Comparison of ENCODE assay signal across 8 cellular contexts in the genomic region with DNA sequence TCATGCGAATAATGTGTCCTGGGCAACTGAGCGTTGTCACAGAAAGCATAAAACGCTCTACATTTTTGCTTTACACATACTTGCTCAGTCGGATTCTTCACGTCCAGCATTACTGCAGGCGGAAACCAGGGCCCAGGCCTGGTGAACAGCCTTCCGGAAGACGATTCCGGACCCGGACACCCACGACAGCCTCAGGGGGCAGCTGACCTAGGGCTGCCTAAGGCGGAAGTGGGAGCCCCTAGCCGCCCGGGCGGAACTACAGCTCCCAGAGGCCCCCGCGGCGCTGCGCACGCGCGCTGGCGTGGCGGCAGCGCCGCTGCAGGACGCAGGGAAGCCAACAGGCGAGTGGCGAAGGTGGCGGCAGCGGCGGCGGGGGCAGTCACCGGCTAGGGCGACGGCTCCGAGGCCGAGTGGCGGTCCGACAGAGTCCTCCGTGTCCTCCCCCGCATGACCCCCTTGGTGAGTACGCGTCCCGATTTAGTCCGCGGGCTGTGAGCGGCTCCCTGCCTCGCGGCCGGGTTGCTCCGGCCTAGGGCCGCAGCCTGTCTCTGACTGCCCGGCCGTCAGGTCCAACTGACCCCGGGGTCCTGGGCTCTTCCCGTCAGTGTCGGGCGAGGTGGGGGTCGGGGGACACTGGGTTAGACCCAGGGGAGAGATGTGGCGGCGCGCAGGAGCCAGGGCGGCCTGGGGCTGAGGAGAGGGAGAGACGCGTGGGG. TPM values are rescaled to one million over a fixed set of nuclear protein-coding genes. Genes with fewer than 3 reads are reported as not detected.
DNase-seq lines count a peak whose midpoint lies in the region; ATAC-seq and TF ChIP-seq lines count a peak whose summit lies in the region.

A gene with protein sequence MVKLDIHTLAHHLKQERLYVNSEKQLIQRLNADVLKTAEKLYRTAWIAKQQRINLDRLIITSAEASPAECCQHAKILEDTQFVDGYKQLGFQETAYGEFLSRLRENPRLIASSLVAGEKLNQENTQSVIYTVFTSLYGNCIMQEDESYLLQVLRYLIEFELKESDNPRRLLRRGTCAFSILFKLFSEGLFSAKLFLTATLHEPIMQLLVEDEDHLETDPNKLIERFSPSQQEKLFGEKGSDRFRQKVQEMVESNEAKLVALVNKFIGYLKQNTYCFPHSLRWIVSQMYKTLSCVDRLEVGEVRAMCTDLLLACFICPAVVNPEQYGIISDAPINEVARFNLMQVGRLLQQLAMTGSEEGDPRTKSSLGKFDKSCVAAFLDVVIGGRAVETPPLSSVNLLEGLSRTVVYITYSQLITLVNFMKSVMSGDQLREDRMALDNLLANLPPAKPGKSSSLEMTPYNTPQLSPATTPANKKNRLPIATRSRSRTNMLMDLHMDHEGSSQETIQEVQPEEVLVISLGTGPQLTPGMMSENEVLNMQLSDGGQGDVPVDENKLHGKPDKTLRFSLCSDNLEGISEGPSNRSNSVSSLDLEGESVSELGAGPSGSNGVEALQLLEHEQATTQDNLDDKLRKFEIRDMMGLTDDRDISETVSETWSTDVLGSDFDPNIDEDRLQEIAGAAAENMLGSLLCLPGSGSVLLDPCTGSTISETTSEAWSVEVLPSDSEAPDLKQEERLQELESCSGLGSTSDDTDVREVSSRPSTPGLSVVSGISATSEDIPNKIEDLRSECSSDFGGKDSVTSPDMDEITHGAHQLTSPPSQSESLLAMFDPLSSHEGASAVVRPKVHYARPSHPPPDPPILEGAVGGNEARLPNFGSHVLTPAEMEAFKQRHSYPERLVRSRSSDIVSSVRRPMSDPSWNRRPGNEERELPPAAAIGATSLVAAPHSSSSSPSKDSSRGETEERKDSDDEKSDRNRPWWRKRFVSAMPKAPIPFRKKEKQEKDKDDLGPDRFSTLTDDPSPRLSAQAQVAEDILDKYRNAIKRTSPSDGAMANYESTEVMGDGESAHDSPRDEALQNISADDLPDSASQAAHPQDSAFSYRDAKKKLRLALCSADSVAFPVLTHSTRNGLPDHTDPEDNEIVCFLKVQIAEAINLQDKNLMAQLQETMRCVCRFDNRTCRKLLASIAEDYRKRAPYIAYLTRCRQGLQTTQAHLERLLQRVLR (N-terminal part only) (plus strand): TSS at position 326 of the 716 bp plus-strand sequence. CDS start 37,096 bp downstream, outside the sequence.

- H3K36me3 ChIP-seq in spleen = peaks cover 0 to 31% (median 6%) of the 10 kb centered on the region in 6 donors

- H3K4me1 Mint-ChIP-seq in WTC11 (peaks cover 10% of the 10 kb centered on the region), immature natural killer cell (peaks cover 38 to 55% of the 10 kb centered on the region in 2 donors)

- CTCF ChIA-PET in WTC11 (lab: Charles Lee) = interaction anchor here (0.7 to 2.2 kb wide), 11 partner anchors 11 to 112 kb away, joined by 3 to 10 read pairs (median 4); partner anchors contain the start of gene HSPA5

- H3K27ac Mint-ChIP-seq in WTC11 (peak within 1 kb of the TSS; percentile 80), immature natural killer cell (peak within 1 kb of the TSS; percentile 91 to 98 (median 96))

- H3K27ac ChIP-seq in spleen = peak within 1 kb of the TSS; percentile 84 to 98 (median 96)

- peak; percentile 15 for TF ChIP-seq CTCF in AG09309 (IDR thresholded peaks at IDR 0.05; ENCODE audit: control insufficient read depth, insufficient read depth, low read depth, low read length, missing control alignments)
- no peak for TF ChIP-seq CTCF in WTC11 (IDR thresholded peaks at IDR 0.05)
- no peak for TF ChIP-seq CTCF in cardiac fibroblast (IDR thresholded peaks at IDR 0.05; ENCODE audit: low read depth, low read length)
- TF ChIP-seq CTCF in spleen (IDR thresholded peaks at IDR 0.05 in 8 of 11, conservative IDR thresholded peaks at IDR 0.05 in 3 of 11) = peak in 10 of 11 experiments; percentile 19 to 86 (median 62)

- TF ChIP-seq POLR2A in spleen (IDR thresholded peaks at IDR 0.05) = peak in 1 of 3 donors; percentile 47

- peaks cover 18 to 71% (median 40%) of the 10 kb centered on the region in 6 donors for H3K4me1 ChIP-seq in spleen

- H3K9me3 Mint-ChIP-seq in WTC11 = peaks cover 4% of the 10 kb centered on the region; the same call in 1 of the 2 replicates
- no peaks in the 10 kb centered on the region for H3K9me3 Mint-ChIP-seq in immature natural killer cell

- 1 to 3% (median 1%) methylated on average over 31 to 66 of the region's 66 CpGs for whole genome bisulfite sequencing in spleen, 5 donors

- H3K36me3 Mint-ChIP-seq in WTC11 (peaks cover 2% of the 10 kb centered on the region; the same call in 1 of the 2 replicates), immature natural killer cell (peaks cover 0 to 4% (median 0%) of the 10 kb centered on the region in 3 donors)

- no peaks in the 10 kb centered on the region for H3K27me3 ChIP-seq in spleen (replicated peaks in 1 of 7)

- ATAC-seq in GM18873 (IDR thresholded peaks at IDR 0.05; ENCODE audit: low FRiP score, unreplicated experiment) = peak; percentile 72
- peak; percentile 93 for ATAC-seq in HG03135 (IDR thresholded peaks at IDR 0.05; ENCODE audit: unreplicated experiment)
- peak; percentile 97 for ATAC-seq in WTC11

- intact Hi-C loops in spleen (cut with DNase I; ENCODE audit: low total_unique reads) = no loop called here

- H3K4me3 Mint-ChIP-seq in WTC11 (peak within 1 kb of the TSS; percentile 98), immature natural killer cell (peak within 1 kb of the TSS; percentile 87 to 99 (median 97))

- peaks cover 0 to 10% (median 0%) of the 10 kb centered on the region in 8 donors for H3K9me3 ChIP-seq in spleen

- H3K4me3 ChIP-seq in AG09309 (ENCODE audit: control insufficient read depth, low read depth, low read length) = peak within 1 kb of the TSS; percentile 72
- H3K4me3 ChIP-seq in cardiac fibroblast (replicated peaks in 1 of 2; ENCODE audit: low read depth in 2 of 2, low read length in 2 of 2) = peak within 1 kb of the TSS; percentile 93 to 95
- H3K4me3 ChIP-seq in spleen = peak within 1 kb of the TSS; percentile 65 to 93 (median 90)

- POLR2A ChIA-PET in WTC11 (lab: Charles Lee) = interaction anchor here (0.6 to 1.7 kb wide), 3 partner anchors 10 to 46 kb away, joined by 3 to 11 read pairs (median 6); partner anchors contain the start of gene HSPA5

- H3K27me3 Mint-ChIP-seq in WTC11 (ENCODE audit: low read depth) (no peaks in the 10 kb centered on the region), immature natural killer cell (ENCODE audit: low read depth in 3 of 3) (peaks cover 7 to 10% (median 9%) of the 10 kb centered on the region in 3 donors)

- DNase-seq in AG09309 (ENCODE audit: low read depth) = peak; percentile 40
- peak; percentile 92 for DNase-seq in NCI-H2227 (lab: John Stamatoyannopoulos, UW; ENCODE audit: unreplicated experiment)
- peak; percentile 92 for DNase-seq in WTC11 (ENCODE audit: low spot score)
- DNase-seq in cardiac fibroblast (ENCODE audit: low read depth in 2 of 2) = peak; percentile 84 to 90
- peak; percentile 92 to 93 (median 92) for DNase-seq in immature natural killer cell
- DNase-seq in spleen = peak; percentile 98

TF ChIP-seq in WTC11, 78 proteins besides CTCF, POLR2A, EP300 and RAD21 (continues in another document):
- 0 out of 2 replicates have a peak, but pooled peaks have one; percentile 47 for TF ChIP-seq SMAD3 (CRISPR knock-in tag; IDR thresholded peaks at IDR 0.05; ENCODE audit: borderline replicate concordance)
- TF ChIP-seq ZNF263 (CRISPR knock-in tag; IDR thresholded peaks at IDR 0.05; ENCODE audit: low read depth) = no peak
- no peak for TF ChIP-seq NR3C1 (CRISPR knock-in tag; conservative IDR thresholded peaks at IDR 0.05; ENCODE audit: low read depth)
- TF ChIP-seq USF2 (CRISPR knock-in tag; IDR thresholded peaks at IDR 0.05) = peak; percentile 77
- TF ChIP-seq, protein P1, sequence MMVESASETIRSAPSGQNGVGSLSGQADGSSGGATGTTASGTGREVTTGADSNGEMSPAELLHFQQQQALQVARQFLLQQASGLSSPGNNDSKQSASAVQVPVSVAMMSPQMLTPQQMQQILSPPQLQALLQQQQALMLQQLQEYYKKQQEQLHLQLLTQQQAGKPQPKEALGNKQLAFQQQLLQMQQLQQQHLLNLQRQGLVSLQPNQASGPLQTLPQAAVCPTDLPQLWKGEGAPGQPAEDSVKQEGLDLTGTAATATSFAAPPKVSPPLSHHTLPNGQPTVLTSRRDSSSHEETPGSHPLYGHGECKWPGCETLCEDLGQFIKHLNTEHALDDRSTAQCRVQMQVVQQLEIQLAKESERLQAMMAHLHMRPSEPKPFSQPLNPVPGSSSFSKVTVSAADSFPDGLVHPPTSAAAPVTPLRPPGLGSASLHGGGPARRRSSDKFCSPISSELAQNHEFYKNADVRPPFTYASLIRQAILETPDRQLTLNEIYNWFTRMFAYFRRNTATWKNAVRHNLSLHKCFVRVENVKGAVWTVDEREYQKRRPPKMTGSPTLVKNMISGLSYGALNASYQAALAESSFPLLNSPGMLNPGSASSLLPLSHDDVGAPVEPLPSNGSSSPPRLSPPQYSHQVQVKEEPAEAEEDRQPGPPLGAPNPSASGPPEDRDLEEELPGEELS (CRISPR knock-in tag; IDR thresholded peaks at IDR 0.05) = no peak
- TF ChIP-seq FOXP1 (CRISPR knock-in tag; IDR thresholded peaks at IDR 0.05; ENCODE audit: borderline replicate concordance) = peak; percentile 71
- TF ChIP-seq MYBL2 (CRISPR knock-in tag; IDR thresholded peaks at IDR 0.05) = peak; percentile 69; the same call in 1 of the 2 replicates
- TF ChIP-seq CREM (CRISPR knock-in tag; IDR thresholded peaks at IDR 0.05) = no peak; the same call in 1 of the 2 replicates
- TF ChIP-seq TCF7 (CRISPR knock-in tag; IDR thresholded peaks at IDR 0.05; ENCODE audit: low read depth) = 0 out of 2 replicates have a peak, but pooled peaks have one; percentile 53
- TF ChIP-seq, protein P2, sequence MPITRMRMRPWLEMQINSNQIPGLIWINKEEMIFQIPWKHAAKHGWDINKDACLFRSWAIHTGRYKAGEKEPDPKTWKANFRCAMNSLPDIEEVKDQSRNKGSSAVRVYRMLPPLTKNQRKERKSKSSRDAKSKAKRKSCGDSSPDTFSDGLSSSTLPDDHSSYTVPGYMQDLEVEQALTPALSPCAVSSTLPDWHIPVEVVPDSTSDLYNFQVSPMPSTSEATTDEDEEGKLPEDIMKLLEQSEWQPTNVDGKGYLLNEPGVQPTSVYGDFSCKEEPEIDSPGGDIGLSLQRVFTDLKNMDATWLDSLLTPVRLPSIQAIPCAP (CRISPR knock-in tag; IDR thresholded peaks at IDR 0.05) = peak; percentile 28; the same call in 1 of the 2 replicates

RNA-seq across cellular contexts. Expression of the gene that starts here (rescaled TPM):
- total RNA-seq in WTC11 (2021) (33.3 to 34.0 TPM (median 33.8 TPM) in 3 replicates), spleen (10 to 100 TPM; 60.3 to 79.3 (median 64.1) TPM)
- polyA plus RNA-seq in immature natural killer cell (10 to 100 TPM; 18.1 to 53.3 (median 28.7) TPM), spleen (1 to 10 TPM; 4.9 to 8.2 (median 5.2) TPM)

Comparison
In these comparisons a context has a peak if more than half of its experiments do, and no peak if none do; other contexts are left out.
1. Peak in every context shown above with its lines: DNase-seq, ATAC-seq, H3K4me3 ChIP-seq and H3K27ac ChIP-seq.
2. DNase-seq: peak in every context shown above with its lines; median percentile 98 in spleen; 92 in NCI-H2227; 92 in WTC11; 92 in immature natural killer cell; 87 in cardiac fibroblast; 40 in AG09309.
3. CTCF ChIP-seq: peak in AG09309 (single experiment) and spleen (10 of 11); none in WTC11 (single experiment) and cardiac fibroblast (single experiment).